32 cellular contexts compared by ENCODE assay signal in genomic region chr9:96294146-96294545, GRCh38. TPM values are rescaled to one million over a fixed set of nuclear protein-coding genes. Genes with fewer than 3 reads are reported as not detected.
"Had no signal": no experiment of that assay in that cellular context is flagged by ENCODE, and none has a peak within 500 bp of the region (broad histone marks: within the 10 kb centered on the region; RNA-seq: fewer than 3 reads in every experiment).

No MANE protein-coding gene starts in this region.

- H3K4me3 Mint-ChIP-seq: activated CD4-positive, alpha-beta memory T cell treated with anti-CD3 and anti-CD28 coated beads, Interleukin-2, amount 10 ng/mL, durations not matched to agents 7 days and 5 days; activated CD4-positive, alpha-beta T cell treated with anti-CD3 and anti-CD28 coated beads, Interleukin-2, amount 10 ng/mL, durations not matched to agents 7 days and 5 days; activated naive CD4-positive, alpha-beta T cell treated with anti-CD3 and anti-CD28 coated beads for 36 hours; activated naive CD4-positive, alpha-beta T cell treated with anti-CD3 and anti-CD28 coated beads, Interleukin-2, amount 50 U/mL, for 24 hours; activated naive CD8-positive, alpha-beta T cell treated with anti-CD3 and anti-CD28 coated beads for 36 hours; activated naive CD8-positive, alpha-beta T cell treated with anti-CD3 and anti-CD28 coated beads, Interleukin-2, amount 50 U/mL, for 24 hours; activated T-cell treated with anti-CD3 and anti-CD28 coated beads, Interleukin-2, amount 50 U/mL, for 4 hours; activated T-helper 17 cell treated with anti-CD3 and anti-CD28 coated beads, Interleukin-2, amount 50 U/mL, for 72 hours; effector memory CD8-positive, alpha-beta T cell; T-helper 17 cell; T-helper 2 cell treated with Interferon-gamma antibody and Interleukin-4, amounts not matched to agents 5 μg/mL and 100 μg/mL, for 36 hours had no signal

- H3K27me3 ChIP-seq: adrenal gland, body of pancreas, esophagus muscularis mucosa, foreskin keratinocyte, gastroesophageal sphincter, heart left ventricle had no signal

- H3K4me3 ChIP-seq: adrenal gland, body of pancreas, esophagus muscularis mucosa, gastroesophageal sphincter, heart left ventricle had no signal

- H3K27ac ChIP-seq: adrenal gland, body of pancreas, esophagus muscularis mucosa, foreskin keratinocyte, gastroesophageal sphincter, heart left ventricle had no signal

- H3K4me1 ChIP-seq: adrenal gland, body of pancreas, esophagus muscularis mucosa, foreskin keratinocyte, gastroesophageal sphincter, heart left ventricle had no signal

- DNase-seq: activated CD4-positive, alpha-beta memory T cell treated with anti-CD3 and anti-CD28 coated beads, Interleukin-2, amount 10 ng/mL, durations not matched to agents 7 days and 5 days; activated CD4-positive, alpha-beta T cell treated with anti-CD3 and anti-CD28 coated beads for 1 hour; activated CD4-positive, alpha-beta T cell treated with anti-CD3 and anti-CD28 coated beads for 4 hours; activated CD4-positive, alpha-beta T cell treated with anti-CD3 and anti-CD28 coated beads, Interleukin-2, amount 10 ng/mL, durations not matched to agents 7 days and 5 days; activated CD4-positive, alpha-beta T cell treated with anti-CD3 and anti-CD28 coated beads, Interleukin-2, amount 50 U/mL, for 4 hours; activated CD8-positive, alpha-beta memory T cell treated with anti-CD3 and anti-CD28 coated beads for 24 hours; activated effector memory CD4-positive, alpha-beta T cell treated with Interleukin-2 at 50 U/mL for 16 hours; activated gamma-delta T cell treated with Interleukin-2 at 50 U/mL for 16 hours; activated naive CD4-positive, alpha-beta T cell treated with anti-CD3 and anti-CD28 coated beads for 36 hours; activated naive CD8-positive, alpha-beta T cell treated with anti-CD3 and anti-CD28 coated beads for 36 hours; activated naive CD8-positive, alpha-beta T cell treated with anti-CD3 and anti-CD28 coated beads, Interleukin-2, amount 50 U/mL, for 24 hours; activated T-cell treated with anti-CD3 and anti-CD28 coated beads, Interleukin-2, amount 50 U/mL, for 4 hours; aorta; body of pancreas; cortex of kidney; effector CD4-positive, alpha-beta T cell; effector memory CD8-positive, alpha-beta T cell; erythroblast; heart left ventricle; T-helper 1 cell; T-helper 17 cell; T1000 had no signal

- H3K36me3 ChIP-seq: adrenal gland, esophagus muscularis mucosa, gastroesophageal sphincter, heart left ventricle had no signal

- H3K9me3 ChIP-seq: adrenal gland, body of pancreas, esophagus muscularis mucosa, gastroesophageal sphincter, heart left ventricle had no signal

- H3K27ac Mint-ChIP-seq: activated CD4-positive, alpha-beta memory T cell treated with anti-CD3 and anti-CD28 coated beads, Interleukin-2, amount 10 ng/mL, durations not matched to agents 7 days and 5 days; activated CD4-positive, alpha-beta T cell treated with anti-CD3 and anti-CD28 coated beads, Interleukin-2, amount 10 ng/mL, durations not matched to agents 7 days and 5 days; activated naive CD4-positive, alpha-beta T cell treated with anti-CD3 and anti-CD28 coated beads for 36 hours; activated naive CD4-positive, alpha-beta T cell treated with anti-CD3 and anti-CD28 coated beads, Interleukin-2, amount 50 U/mL, for 24 hours; activated naive CD8-positive, alpha-beta T cell treated with anti-CD3 and anti-CD28 coated beads for 36 hours; activated naive CD8-positive, alpha-beta T cell treated with anti-CD3 and anti-CD28 coated beads, Interleukin-2, amount 50 U/mL, for 24 hours; activated T-helper 17 cell treated with anti-CD3 and anti-CD28 coated beads, Interleukin-2, amount 50 U/mL, for 72 hours; effector memory CD8-positive, alpha-beta T cell; T-helper 17 cell; T-helper 2 cell treated with Interferon-gamma antibody and Interleukin-4, amounts not matched to agents 5 μg/mL and 100 μg/mL, for 36 hours had no signal

- H3K27me3 Mint-ChIP-seq: T-helper 17 cell had no signal

- H3K4me1 Mint-ChIP-seq: activated CD4-positive, alpha-beta memory T cell treated with anti-CD3 and anti-CD28 coated beads, Interleukin-2, amount 10 ng/mL, durations not matched to agents 7 days and 5 days; activated CD4-positive, alpha-beta T cell treated with anti-CD3 and anti-CD28 coated beads, Interleukin-2, amount 10 ng/mL, durations not matched to agents 7 days and 5 days; activated naive CD4-positive, alpha-beta T cell treated with anti-CD3 and anti-CD28 coated beads, Interleukin-2, amount 50 U/mL, for 24 hours; activated naive CD8-positive, alpha-beta T cell treated with anti-CD3 and anti-CD28 coated beads for 36 hours; activated naive CD8-positive, alpha-beta T cell treated with anti-CD3 and anti-CD28 coated beads, Interleukin-2, amount 50 U/mL, for 24 hours; activated T-helper 17 cell treated with anti-CD3 and anti-CD28 coated beads, Interleukin-2, amount 50 U/mL, for 72 hours; T-helper 17 cell had no signal

- H3K36me3 Mint-ChIP-seq: activated naive CD4-positive, alpha-beta T cell treated with anti-CD3 and anti-CD28 coated beads, Interleukin-2, amount 50 U/mL, for 24 hours; activated naive CD8-positive, alpha-beta T cell treated with anti-CD3 and anti-CD28 coated beads for 36 hours had no signal

- FAIRE-seq: colon had no signal

- H3K9me3 Mint-ChIP-seq: activated CD4-positive, alpha-beta memory T cell treated with anti-CD3 and anti-CD28 coated beads, Interleukin-2, amount 10 ng/mL, durations not matched to agents 7 days and 5 days; activated naive CD4-positive, alpha-beta T cell treated with anti-CD3 and anti-CD28 coated beads, Interleukin-2, amount 50 U/mL, for 24 hours; activated naive CD8-positive, alpha-beta T cell treated with anti-CD3 and anti-CD28 coated beads, Interleukin-2, amount 50 U/mL, for 24 hours; activated T-helper 17 cell treated with anti-CD3 and anti-CD28 coated beads, Interleukin-2, amount 50 U/mL, for 72 hours; effector memory CD8-positive, alpha-beta T cell; T-helper 2 cell treated with Interferon-gamma antibody and Interleukin-4, amounts not matched to agents 5 μg/mL and 100 μg/mL, for 36 hours had no signal

RNA-seq across cellular contexts. Expression of gene HSD17B3, which starts 7.8 kb away (rescaled TPM):
- total RNA-seq: activated CD4-positive, alpha-beta memory T cell treated with anti-CD3 and anti-CD28 coated beads, Interleukin-2, amount 10 ng/mL, durations not matched to agents 7 days and 5 days; activated naive CD4-positive, alpha-beta T cell treated with anti-CD3 and anti-CD28 coated beads for 36 hours; activated naive CD8-positive, alpha-beta T cell treated with anti-CD3 and anti-CD28 coated beads for 36 hours; activated T-cell treated with anti-CD3 and anti-CD28 coated beads, Interleukin-2, amount 50 U/mL, for 4 hours; activated T-helper 17 cell treated with anti-CD3 and anti-CD28 coated beads, Interleukin-2, amount 50 U/mL, for 72 hours; chondrocyte; dermis blood vessel endothelial cell; foreskin keratinocyte had no signal
